ENCODE assay signal across 8 cellular contexts in the genomic region with DNA sequence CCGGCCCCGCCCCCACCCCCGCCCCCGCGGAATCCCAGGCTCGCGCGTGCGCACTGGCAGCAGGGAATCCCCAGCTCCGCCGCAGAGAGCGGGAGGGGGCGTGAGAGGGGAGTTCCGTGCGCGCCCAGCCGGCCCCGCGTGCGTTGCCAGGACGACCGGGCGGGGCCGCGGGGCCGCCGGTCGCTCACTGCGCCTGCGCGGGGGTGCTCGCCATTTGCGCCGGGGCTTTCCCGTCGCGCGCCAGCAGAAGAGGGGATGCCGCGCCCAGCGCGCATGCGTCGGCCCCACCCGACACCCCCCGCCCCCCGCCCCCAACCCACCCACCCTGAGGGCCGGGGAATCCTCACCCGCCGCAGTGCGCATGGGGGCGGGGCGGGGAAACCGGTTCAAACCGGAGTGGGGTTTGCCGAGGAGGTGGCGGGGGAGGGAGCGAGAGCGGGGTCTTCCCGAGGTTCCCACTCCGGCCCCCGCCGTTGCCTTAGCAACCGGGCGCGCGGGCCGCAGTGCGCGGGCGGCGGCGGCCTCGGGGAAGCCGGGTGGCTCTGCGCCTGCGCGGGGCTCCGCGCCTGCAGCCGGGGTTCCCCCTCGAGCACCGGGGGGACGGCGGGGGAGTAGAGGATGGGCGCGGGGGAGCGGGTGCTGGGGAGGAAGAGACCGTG. TPM values are rescaled to one million over a fixed set of nuclear protein-coding genes. Genes with fewer than 3 reads are reported as not detected.
DNase-seq lines count a peak whose midpoint lies in the region; ATAC-seq and TF ChIP-seq lines count a peak whose summit lies in the region.

No MANE protein-coding gene starts in this region.

- H3K4me1 ChIP-seq in ascending aorta = peaks cover 10 to 32% of the 10 kb centered on the region in 2 donors

- peaks cover 7 to 11% of the 10 kb centered on the region in 2 donors for H3K36me3 ChIP-seq in ascending aorta

- H3K27ac ChIP-seq in ascending aorta = peak overlapping the region in 1 of 2 donors; percentile 46

- peak; percentile 78 for DNase-seq in NCI-H2029 treated with DMSO at 0.1 percent for 48 hours (lab: John Stamatoyannopoulos, UW)
- peak; percentile 94 for DNase-seq in T-helper 22 cell (ENCODE audit: low read depth)
- peak; percentile 45 to 91 for DNase-seq in ascending aorta (ENCODE audit: low spot score in 2 of 2)
- DNase-seq in hepatic stellate cell (ENCODE audit: low spot score) = peak; percentile 100
- peak; percentile 29 for DNase-seq in retinal pigment epithelial cell (ENCODE audit: low read depth)
- no peak for DNase-seq in cortex of kidney (lab: John Stamatoyannopoulos, UW)

- TF ChIP-seq POLR2A in GM18505 (IDR thresholded peaks at IDR 0.05; ENCODE audit: borderline replicate concordance, extremely low read depth, insufficient read depth, insufficient read length) = no peak

- H3K4me3 ChIP-seq in ascending aorta (peak overlapping the region; percentile 87 to 90), retinal pigment epithelial cell (ENCODE audit: low read length) (peak overlapping the region; percentile 50)

- ATAC-seq in GM18505 (IDR thresholded peaks at IDR 0.05; ENCODE audit: unreplicated experiment) = peak; percentile 51
- ATAC-seq in HG03025 (IDR thresholded peaks at IDR 0.05; ENCODE audit: low FRiP score, unreplicated experiment) = peak; percentile 51

- no peaks in the 10 kb centered on the region for H3K9me3 ChIP-seq in ascending aorta

- intact Hi-C loops in ascending aorta (cut with DNase I) = loop anchor here (1.0 to 2.0 kb wide), 2 partner anchors 15 to 111 kb away; partner anchors contain the start of gene CCDC124

- H3K27me3 ChIP-seq in ascending aorta = peaks cover 18% of the 10 kb centered on the region

- TF ChIP-seq CTCF in ascending aorta (IDR thresholded peaks at IDR 0.05) (peak in 1 of 3 experiments; percentile 4), retinal pigment epithelial cell (conservative IDR thresholded peaks at IDR 0.05; ENCODE audit: low read depth, low read length) (no peak)

RNA-seq across cellular contexts. Expression of gene CCDC124, which starts 15.1 kb away (rescaled TPM):
- 43.3 TPM for total RNA-seq in ascending aorta

RNA-seq across cellular contexts. Expression of gene KCNN1, which starts 19.0 kb away (rescaled TPM):
- not detected for total RNA-seq in ascending aorta
